1 cellular context compared by ENCODE assay signal in genomic region chr7:101632641-101633040, GRCh38.
TF ChIP-seq lines count a peak whose summit lies in the region.

No MANE protein-coding gene starts in this region.

TF ChIP-seq in WTC11, 78 proteins besides CTCF, POLR2A, EP300 and RAD21 (continued from another document):
- TF ChIP-seq ZNF512 (CRISPR knock-in tag; IDR thresholded peaks at IDR 0.05; ENCODE audit: borderline replicate concordance), result no peak
- no peak for TF ChIP-seq ZNF121 (CRISPR knock-in tag; IDR thresholded peaks at IDR 0.05)
- no peak for TF ChIP-seq TP53 (CRISPR knock-in tag; IDR thresholded peaks at IDR 0.05)
